In genomic region chr5:80391267-80391666, GRCh38 we compare ENCODE assay signal across 3 cellular contexts. TPM values are rescaled to one million over a fixed set of nuclear protein-coding genes. Genes with fewer than 3 reads are reported as not detected.
DNase-seq lines count a peak whose midpoint lies in the region; ATAC-seq, FAIRE-seq and TF ChIP-seq lines count a peak whose summit lies in the region.
"Not testable (repeated sequence)": the region's sequence is repeated elsewhere in the genome, so short reads cannot be mapped to it uniquely, and the experiment has no call there.

No MANE protein-coding gene starts in this region.

- not testable (repeated sequence) for H2BK12ac ChIP-seq in H1 (ENCODE audit: low read depth, low read length)

- H3K23me2 ChIP-seq in H1 (ENCODE audit: low read depth, low read length), result not testable (repeated sequence)

- intact Hi-C loops in K562 (cut with micrococcal nuclease), result not testable (repeated sequence)

- not testable (repeated sequence) for H2BK15ac ChIP-seq in H1 (ENCODE audit: low read length)

- not testable (repeated sequence) for H2AFZ ChIP-seq in K562 (ENCODE audit: low read depth, low read length); H1 (ENCODE audit: low read length)

- not testable (repeated sequence) for TF ChIP-seq EP300 in K562 (IDR thresholded peaks at IDR 0.05; ENCODE audit: low read length); H1 (IDR thresholded peaks at IDR 0.05; ENCODE audit: borderline replicate concordance in 1 of 2, low read depth in 2 of 2, low read length in 2 of 2)

- not testable (repeated sequence) for H2BK120ac ChIP-seq in H1 (replicated peaks; ENCODE audit: low read depth, low read length)

- FAIRE-seq in K562 (lab: Jason Lieb, UNC); H1 (lab: Jason Lieb, UNC): not testable (repeated sequence)

- TF ChIP-seq CTCF in HEK293 (tag by site-specific recombination; IDR thresholded peaks at IDR 0.05); K562 (IDR thresholded peaks at IDR 0.05 in 2 of 3, conservative IDR thresholded peaks at IDR 0.05 in 1 of 3; ENCODE audit: insufficient read depth in 2 of 3, low read depth in 1 of 3, low read length in 3 of 3); H1 (IDR thresholded peaks at IDR 0.05; ENCODE audit: control extremely low read depth in 1 of 3, insufficient read depth in 1 of 3, low read depth in 1 of 3, low read length in 3 of 3): not testable (repeated sequence)

- not testable (repeated sequence) for H3K23ac ChIP-seq in H1 (ENCODE audit: insufficient read length)

- H4K91ac ChIP-seq in H1 (replicated peaks; ENCODE audit: insufficient read length, low read length), result not testable (repeated sequence)

- H2AK5ac ChIP-seq in H1 (ENCODE audit: low read depth, low read length), result not testable (repeated sequence)

- H2BK5ac ChIP-seq in H1 (ENCODE audit: low read depth, low read length), result not testable (repeated sequence)

- not testable (repeated sequence) for H3K27ac ChIP-seq in HEK293 (ENCODE audit: extremely low read depth, low read depth, low read length); K562 (ENCODE audit: extremely low read depth, low read depth, low read length); H1 (ENCODE audit: low read depth, low read length)

- H3K4ac ChIP-seq in H1 (replicated peaks; ENCODE audit: insufficient read length, low read depth, low read length), result not testable (repeated sequence)

- CTCF ChIA-PET in HEK293 (lab: Yijun Ruan, JAX); K562 (lab: Yijun Ruan, JAX; ENCODE audit: low intra/inter-chr PET ratio); H1 (lab: Charles Lee; ENCODE audit: partially characterized antibody): not testable (repeated sequence)

- not testable (repeated sequence) for H4K8ac ChIP-seq in H1 (ENCODE audit: extremely low read depth, insufficient read depth, low read length)

- in situ Hi-C loops in K562 (cut with MboI), result not testable (repeated sequence)

- not testable (repeated sequence) for H3K9me3 ChIP-seq in HEK293 (ENCODE audit: control insufficient read depth, insufficient read depth, low read depth, low read length); K562 (replicated peaks; ENCODE audit: control insufficient read depth, insufficient read depth, low read depth, low read length); H1 (ENCODE audit: insufficient read depth in 2 of 2, low read depth in 1 of 2, low read length in 1 of 2)

- H3K79me2 ChIP-seq in K562 (ENCODE audit: control insufficient read depth, insufficient read depth, low read length); H1 (ENCODE audit: control insufficient read depth in 1 of 2, insufficient read depth in 2 of 2, low read length in 2 of 2): not testable (repeated sequence)

- not testable (repeated sequence) for H3K56ac ChIP-seq in H1 (replicated peaks; ENCODE audit: insufficient read length, low read depth, low read length)

- H3K18ac ChIP-seq in H1 (ENCODE audit: extremely low read depth, low read length), result not testable (repeated sequence)

- not testable (repeated sequence) for H3K9ac ChIP-seq in K562 (ENCODE audit: insufficient read depth in 1 of 2, low read depth in 2 of 2, low read length in 2 of 2); H1 (replicated peaks in 1 of 4; ENCODE audit: extremely low read depth in 1 of 4, low read depth in 3 of 4, low read length in 3 of 4)

- not testable (repeated sequence) for H3K79me1 ChIP-seq in H1 (ENCODE audit: low read depth, low read length)

- TF ChIP-seq RAD21 in K562 (CRISPR knock-in tag; conservative IDR thresholded peaks at IDR 0.05 in 1 of 2, IDR thresholded peaks at IDR 0.05 in 1 of 2); H1 (IDR thresholded peaks at IDR 0.05 in 1 of 2, conservative IDR thresholded peaks at IDR 0.05 in 1 of 2; ENCODE audit: low read depth in 2 of 2, low read length in 2 of 2): not testable (repeated sequence)

- ATAC-seq in K562, result not testable (repeated sequence)

- not testable (repeated sequence) for H3K4me2 ChIP-seq in K562 (ENCODE audit: insufficient read depth, low read length); H1 (ENCODE audit: insufficient read depth in 1 of 2, low read depth in 2 of 2, low read length in 2 of 2)

- POLR2A ChIA-PET in HEK293 (lab: Yijun Ruan, JAX); K562 (lab: Yijun Ruan, JAX); H1 (lab: Charles Lee; ENCODE audit: partially characterized antibody): not testable (repeated sequence)

- H4K20me1 ChIP-seq in K562 (replicated peaks; ENCODE audit: control insufficient read depth, insufficient read depth, low read length); H1 (replicated peaks in 1 of 2; ENCODE audit: control insufficient read depth in 1 of 2, insufficient read depth in 2 of 2, low read length in 2 of 2): not testable (repeated sequence)

- not testable (repeated sequence) for H3K4me3 ChIP-seq in HEK293 (ENCODE audit: low read depth, low read length); K562; H1 (ENCODE audit: extremely low read depth in 1 of 4, insufficient read depth in 2 of 4, low read depth in 3 of 4, low read length in 4 of 4)

- not testable (repeated sequence) for H3K14ac ChIP-seq in H1 (ENCODE audit: insufficient read length)

- DNase-seq in K562 (ENCODE audit: extremely low read depth in 1 of 4, low spot score in 3 of 4); H1 (ENCODE audit: low read depth in 1 of 2, low spot score in 2 of 2): not testable (repeated sequence)

- not testable (repeated sequence) for H3K36me3 ChIP-seq in HEK293 (ENCODE audit: control insufficient read depth in 2 of 2, insufficient read depth in 1 of 2, low read length in 2 of 2); K562 (ENCODE audit: control insufficient read depth, insufficient read depth, low read length); H1 (ENCODE audit: control insufficient read depth in 2 of 4, insufficient read depth in 4 of 4, low read length in 3 of 4)

- not testable (repeated sequence) for H2BK20ac ChIP-seq in H1 (ENCODE audit: low read length)

- H4K5ac ChIP-seq in H1 (ENCODE audit: insufficient read length, low read depth, low read length), result not testable (repeated sequence)

- BruUV-seq in K562 (replicated peaks; lab: Mats Ljungman, UMichigan), result not testable (repeated sequence)

- not testable (repeated sequence) for H3K9me1 ChIP-seq in K562 (ENCODE audit: control insufficient read depth, insufficient read depth, low read length)

- not testable (repeated sequence) for TF ChIP-seq POLR2A in K562 (conservative IDR thresholded peaks at IDR 0.05); H1 (IDR thresholded peaks at IDR 0.05; ENCODE audit: control extremely low read depth in 1 of 2, low read depth in 2 of 2, low read length in 2 of 2)

- H3K27me3 ChIP-seq in K562 (ENCODE audit: control insufficient read depth in 2 of 2, insufficient read depth in 2 of 2, low read length in 2 of 2); H1 (replicated peaks in 1 of 4; ENCODE audit: control insufficient read depth in 3 of 4, extremely low read depth in 1 of 4, insufficient read depth in 3 of 4, low read length in 3 of 4): not testable (repeated sequence)

- H3K4me1 ChIP-seq in HEK293 (ENCODE audit: control insufficient read depth, insufficient read depth, low read length); K562 (replicated peaks in 1 of 2; ENCODE audit: control insufficient read depth in 2 of 2, insufficient read depth in 2 of 2, low read length in 2 of 2); H1 (replicated peaks in 1 of 4; ENCODE audit: control insufficient read depth in 3 of 4, insufficient read depth in 4 of 4, low read length in 3 of 4): not testable (repeated sequence)

TF ChIP-seq in K562, 482 proteins besides CTCF, POLR2A, EP300 and RAD21 (continues in another document):
- TF ChIP-seq RBM25 (IDR thresholded peaks at IDR 0.05; ENCODE audit: low read depth, low read length, severe bottlenecking) (peak; percentile 6), BCOR (IDR thresholded peaks at IDR 0.05) (peak; percentile 41; the same call in 1 of the 2 replicates)

TF ChIP-seq in H1, 55 proteins besides CTCF, POLR2A, EP300 and RAD21:
- TF ChIP-seq KDM1A (IDR thresholded peaks at IDR 0.05; ENCODE audit: borderline replicate concordance, low read length), result 0 out of 2 replicates have a peak, but pooled peaks have one; percentile 28

RNA-seq across cellular contexts. Expression of gene ZFYVE16, which starts 16.6 kb away (rescaled TPM):
- total RNA-seq in K562 (2011; cell fraction: chromatin; rRNA removed; ENCODE audit: low replicate concordance), result 19.2 and 86.7 TPM in 2 replicates
- total RNA-seq in K562 (2011; cell fraction: nucleolus; rRNA removed), result 7.7 and 12.1 TPM in 2 replicates
- total RNA-seq in K562 (2011; cell fraction: nucleoplasm; rRNA removed), result 33.4 and 45.9 TPM in 2 replicates
- total RNA-seq in K562 (2014; rRNA removed) (7.4 TPM in 2 replicates), K562 (2014; rRNA removed; fragmentation: Illumina TruSeq; extraction: Trizol) (18.8 and 20.1 TPM in 2 replicates), K562 (2015; rRNA removed; fragmentation: Illumina TruSeq; extraction: Trizol) (16.1 and 17.8 TPM in 2 replicates), K562 (2021) (18.9 and 22.0 TPM in 2 replicates)
- polyA plus RNA-seq in K562 (2011; rRNA removed) (10.4 and 12.5 TPM in 2 replicates), K562 (2014; fragmentation: Illumina TruSeq; extraction: Trizol) (10.8 and 12.1 TPM in 2 replicates), K562 (2014; fragmentation: Nextera tagmentation; extraction: Ambion mirVana) (1 to 10 TPM; 6.0 to 8.4 TPM), K562 (2014; rRNA removed) (8.7 and 13.4 TPM in 2 replicates), H1 (2011; rRNA removed) (2.8 and 3.6 TPM in 2 replicates)
- 0.91 and 3.9 TPM in 2 replicates for polyA plus RNA-seq in K562 (2011; cell fraction: cytosol; rRNA removed)
- polyA plus RNA-seq in K562 (2011; cell fraction: nucleus; rRNA removed), result 6.1 and 9.4 TPM in 2 replicates
- 9.7 and 14.9 TPM in 2 replicates for polyA plus RNA-seq in K562 (2012)
- 25.6 and 37.8 TPM in 2 replicates for polyA minus RNA-seq in K562 (2011; rRNA and poly(A)+ RNA removed)
- 8.0 and 9.0 TPM in 2 replicates for polyA minus RNA-seq in K562 (2011; cell fraction: cytosol; rRNA and poly(A)+ RNA removed)
- polyA minus RNA-seq in K562 (2011; cell fraction: nucleus; rRNA and poly(A)+ RNA removed), result 12.7 and 31.8 TPM in 2 replicates
- total RNA-seq in H1 (2021; fragmentation: NEBNext Ultra II Directional; extraction: Animal tissue kit (Norgen Biotek cat#: 25700)), result 24.2 and 26.7 TPM in 2 replicates
- 6.7 TPM for polyA plus RNA-seq in H1 (2011; cell fraction: cytosol; rRNA removed)
- 7.0 TPM for polyA plus RNA-seq in H1 (2011; cell fraction: nucleus; rRNA removed)
- polyA plus RNA-seq in H1 (2012, experiment 1 of 2), result 6.6 to 17.0 TPM (median 11.7 TPM) in 4 replicates
- polyA plus RNA-seq in H1 (2012, experiment 2 of 2), result 0.88 TPM
- polyA plus RNA-seq in H1 (2013, experiment 1 of 2), result 15.5 TPM
- polyA plus RNA-seq in H1 (2013, experiment 2 of 2), result 14.9 TPM
- polyA minus RNA-seq in H1 (2011; rRNA and poly(A)+ RNA removed), result 9.8 and 19.9 TPM in 2 replicates
- 10.8 TPM for polyA minus RNA-seq in H1 (2011; cell fraction: cytosol; rRNA and poly(A)+ RNA removed)
- polyA minus RNA-seq in H1 (2011; cell fraction: nucleus; rRNA and poly(A)+ RNA removed), result 32.9 TPM
